In genomic region chr2:64063454-64063853, GRCh38 we compare ENCODE assay signal across 12 cellular contexts. TPM values are rescaled to one million over a fixed set of nuclear protein-coding genes. Genes with fewer than 3 reads are reported as not detected.
DNase-seq lines count a peak whose midpoint lies in the region; ATAC-seq, FAIRE-seq and TF ChIP-seq lines count a peak whose summit lies in the region.
"Had no signal": no experiment of that assay in that cellular context is flagged by ENCODE, and none has a peak within 500 bp of the region (broad histone marks: within the 10 kb centered on the region; RNA-seq: fewer than 3 reads in every experiment).

No MANE protein-coding gene starts in this region.

- H3K4me3 ChIP-seq in heart left ventricle = no peak overlapping the region
- no peak overlapping the region for H3K4me3 ChIP-seq in body of pancreas
- no peak overlapping the region for H3K4me3 ChIP-seq in upper lobe of right lung

- TF ChIP-seq POLR2A in heart left ventricle (IDR thresholded peaks at IDR 0.05) (no peak), body of pancreas (IDR thresholded peaks at IDR 0.05) (no peak)

- H3K4me1 ChIP-seq in heart left ventricle (peaks cover 0 to 28% (median 8%) of the 10 kb centered on the region in 12 donors), body of pancreas (peaks cover 23% of the 10 kb centered on the region), upper lobe of right lung (peaks cover 6% of the 10 kb centered on the region)

- H3K27me3 ChIP-seq in heart left ventricle = no peaks in the 10 kb centered on the region
- no peaks in the 10 kb centered on the region for H3K27me3 ChIP-seq in body of pancreas
- no peaks in the 10 kb centered on the region for H3K27me3 ChIP-seq in upper lobe of right lung

- 88 to 95% (median 91%) methylated on average over 3 of the region's 3 CpGs for WGBS in heart left ventricle, 4 donors
- 42 to 52% methylated on average over 3 of the region's 3 CpGs for WGBS in body of pancreas, 2 donors

- TF ChIP-seq CTCF in heart left ventricle (IDR thresholded peaks at IDR 0.05) (no peak), body of pancreas (IDR thresholded peaks at IDR 0.05) (no peak), upper lobe of right lung (IDR thresholded peaks at IDR 0.05) (no peak)

- H3K27ac ChIP-seq in heart left ventricle (peak overlapping the region; percentile 43 to 80 (median 65)), body of pancreas (peak overlapping the region; percentile 66 to 83 (median 76)), upper lobe of right lung (peak overlapping the region; percentile 45)

- DNase-seq in heart left ventricle (no peak), Right ventricle myocardium superior (no peak), body of pancreas (no peak), lung microvascular endothelial cell (ENCODE audit: low read depth in 2 of 2) (peak; percentile 5 to 20), upper lobe of right lung (no peak), frontal cortex (ENCODE audit: low spot score in 2 of 2) (no peak), NCI-H2081 treated with DMSO at 0.1 percent for 48 hours (lab: John Stamatoyannopoulos, UW) (no peak)
- no peak for DNase-seq in stimulated activated CD4-positive, alpha-beta T cell treated with anti-CD3 and anti-CD28 coated beads, Interleukin-4, amount 100 ng/mL, for 24 hours
- DNase-seq: activated T-cell treated with anti-CD3 and anti-CD28 coated beads for 4 hours, AML-193, nephron progenitor cell had no signal

- H3K36me3 ChIP-seq in heart left ventricle (no peaks in the 10 kb centered on the region), body of pancreas (replicated peaks in 1 of 2; ENCODE audit: insufficient read depth in 1 of 2, low read depth in 2 of 2) (no peaks in the 10 kb centered on the region), upper lobe of right lung (no peaks in the 10 kb centered on the region)

- intact Hi-C loops in heart left ventricle (cut with DNase I) = loop anchor here in 2 of 10 donors (5.0 to 10.0 kb wide), 2 partner anchors 151 to 249 kb away; no protein-coding TSS in a partner anchor
- intact Hi-C loops in Right ventricle myocardium superior (cut with DNase I) = no loop called here
- intact Hi-C loops in body of pancreas (cut with DNase I) = no loop called here
- intact Hi-C loops in upper lobe of right lung (cut with DNase I) = no loop called here

- no peak for FAIRE-seq in frontal cortex (lab: Jason Lieb, UNC)
- FAIRE-seq: TTC549 had no signal

- H3K9me3 ChIP-seq in heart left ventricle (no peaks in the 10 kb centered on the region), body of pancreas (no peaks in the 10 kb centered on the region), upper lobe of right lung (no peaks in the 10 kb centered on the region)

- ATAC-seq in heart left ventricle = no peak
- ATAC-seq in Right ventricle myocardium superior (ENCODE audit: poor library complexity) = no peak
- ATAC-seq in body of pancreas = peak; percentile 34
- ATAC-seq in upper lobe of right lung = no peak

RNA-seq across cellular contexts. Expression of gene VPS54, which starts 44.2 kb away (rescaled TPM):
- total RNA-seq in heart left ventricle = 10 to 100 TPM in 4 of 9 donors, 1 to 10 TPM in 5; 8.7 to 14.0 (median 9.6) TPM
- 1 to 10 TPM; 6.4 to 8.7 TPM for polyA plus RNA-seq in heart left ventricle
- total RNA-seq in Right ventricle myocardium superior = 8.8 TPM
- 10 to 100 TPM; 17.8 to 22.8 TPM for total RNA-seq in body of pancreas
- 13.9 and 15.7 TPM in 2 replicates for total RNA-seq in lung microvascular endothelial cell
- total RNA-seq in upper lobe of right lung = 27.0 TPM
- total RNA-seq in frontal cortex = 38.7 TPM

Comparison
In these comparisons a context has a peak if more than half of its experiments do, and no peak if none do; other contexts are left out.
1. DNase-seq: peak in lung microvascular endothelial cell (2 of 2); none in heart left ventricle (0 of 5), Right ventricle myocardium superior (single experiment), body of pancreas (0 of 4), upper lobe of right lung (single experiment), frontal cortex (0 of 2), NCI-H2081 treated with DMSO at 0.1 percent for 48 hours (single experiment) and stimulated activated CD4-positive, alpha-beta T cell treated with anti-CD3 and anti-CD28 coated beads, Interleukin-4, amount 100 ng/mL, for 24 hours (single experiment).
2. Peak in every context shown above with its lines, with median percentiles within 50 percentile points of each other: H3K27ac ChIP-seq.